Comparison of ENCODE assay signal across 9 cellular contexts in genomic region chr6:31680226-31680840, GRCh38. TPM values are rescaled to one million over a fixed set of nuclear protein-coding genes. Genes with fewer than 3 reads are reported as not detected.
DNase-seq lines count a peak whose midpoint lies in the region; ATAC-seq lines count a peak whose summit lies in the region.
"Had no signal": no experiment of that assay in that cellular context is flagged by ENCODE, and none has a peak within 500 bp of the region (broad histone marks: within the 10 kb centered on the region; RNA-seq: fewer than 3 reads in every experiment).

No MANE protein-coding gene starts in this region.

- no peaks in the 10 kb centered on the region for H3K27me3 Mint-ChIP-seq in activated T-cell treated with anti-CD3 and anti-CD28 coated beads, Interleukin-2, amount 50 U/mL, for 24 hours

- peak overlapping the region; percentile 75 for H3K27ac Mint-ChIP-seq in activated T-cell treated with anti-CD3 and anti-CD28 coated beads, Interleukin-2, amount 50 U/mL, for 24 hours

- no peak overlapping the region for H2BK15ac ChIP-seq in mesenchymal stem cell (ENCODE audit: low read depth, poor library complexity, severe bottlenecking)

- no peak overlapping the region for H3K4ac ChIP-seq in mesenchymal stem cell (ENCODE audit: low read depth in 1 of 2, low read length in 2 of 2)

- peaks cover 15% of the 10 kb centered on the region in 2 experiments for H3K36me3 ChIP-seq in mesenchymal stem cell (ENCODE audit: control insufficient read depth in 1 of 2, insufficient read depth in 2 of 2, low read depth in 1 of 2, low read length in 2 of 2)
- H3K36me3 ChIP-seq in thymus (ENCODE audit: control insufficient read depth, insufficient read depth), result peaks cover 17% of the 10 kb centered on the region

- H2AFZ ChIP-seq in mesenchymal stem cell (ENCODE audit: low read depth, low read length), result peak overlapping the region; percentile 34

- ATAC-seq in HG03159 (IDR thresholded peaks at IDR 0.05; ENCODE audit: unreplicated experiment), result no peak

- H3K4me2 ChIP-seq in mesenchymal stem cell (ENCODE audit: low read length, poor library complexity, severe bottlenecking), result no peak overlapping the region

- DNase-seq in activated T-cell treated with anti-CD3 and anti-CD28 coated beads, Interleukin-2, amount 50 U/mL, for 24 hours, result no peak
- no peak for DNase-seq in activated T-cell treated with anti-CD3 and anti-CD28 coated beads, Interleukin-2, amount 50 U/mL, for 1 hour
- no peak for DNase-seq in mesenchymal stem cell
- DNase-seq in NCI-H1105 treated with DMSO at 0.1 percent for 48 hours (lab: John Stamatoyannopoulos, UW), result no peak
- DNase-seq in Ammon's horn (ENCODE audit: low spot score), result no peak

- H2BK5ac ChIP-seq in mesenchymal stem cell (ENCODE audit: low read depth, low read length, poor library complexity, severe bottlenecking), result no peak overlapping the region

- H3K4me3 Mint-ChIP-seq in activated T-cell treated with anti-CD3 and anti-CD28 coated beads, Interleukin-2, amount 50 U/mL, for 24 hours, result peak overlapping the region; percentile 79

- peak overlapping the region; percentile 81 for H3K9ac ChIP-seq in mesenchymal stem cell (ENCODE audit: low read length)

- peaks cover 13% of the 10 kb centered on the region for H3K36me3 Mint-ChIP-seq in activated T-cell treated with anti-CD3 and anti-CD28 coated beads, Interleukin-2, amount 50 U/mL, for 24 hours (ENCODE audit: low read depth)

- H3K27ac ChIP-seq in angular gyrus (ENCODE audit: low read depth, low read length), result peak overlapping the region; percentile 6
- H3K27ac ChIP-seq in mesenchymal stem cell (ENCODE audit: low read length, poor library complexity, severe bottlenecking), result no peak overlapping the region
- no peak overlapping the region for H3K27ac ChIP-seq in thymus (ENCODE audit: low read depth)
- H3K27ac ChIP-seq: SJSA1 had no signal

- H4K8ac ChIP-seq in mesenchymal stem cell (ENCODE audit: low read length), result peak overlapping the region; percentile 41

- H3K18ac ChIP-seq in mesenchymal stem cell (ENCODE audit: low read depth in 1 of 2, low read length in 2 of 2), result no peak overlapping the region

- peaks cover 20% of the 10 kb centered on the region for H3K4me1 Mint-ChIP-seq in activated T-cell treated with anti-CD3 and anti-CD28 coated beads, Interleukin-2, amount 50 U/mL, for 24 hours (ENCODE audit: low read depth)

- 39% methylated on average over 6 of the region's 6 CpGs for WGBS in mesenchymal stem cell
- WGBS in thymus, result 50% methylated on average over 6 of the region's 6 CpGs

- H3K27me3 ChIP-seq in mesenchymal stem cell (ENCODE audit: control insufficient read depth in 1 of 2, insufficient read depth in 1 of 2, low read length in 2 of 2) (no peaks in the 10 kb centered on the region), thymus (ENCODE audit: control insufficient read depth, insufficient read depth) (no peaks in the 10 kb centered on the region)
- H3K27me3 ChIP-seq: SJSA1 had no signal

- no peak overlapping the region for H4K91ac ChIP-seq in mesenchymal stem cell (ENCODE audit: low read length)

- no peaks in the 10 kb centered on the region for H3K79me1 ChIP-seq in mesenchymal stem cell (replicated peaks; ENCODE audit: low read length, poor library complexity, severe bottlenecking)

- no peak overlapping the region for H2AK5ac ChIP-seq in mesenchymal stem cell (ENCODE audit: low read length, severe bottlenecking)

- no peaks in the 10 kb centered on the region for H3K9me3 ChIP-seq in mesenchymal stem cell (ENCODE audit: control insufficient read depth, low read length)
- H3K9me3 ChIP-seq in thymus (ENCODE audit: control insufficient read depth), result no peaks in the 10 kb centered on the region
- H3K9me3 ChIP-seq: SJSA1 had no signal

- H3K4me1 ChIP-seq in mesenchymal stem cell (ENCODE audit: control insufficient read depth, insufficient read depth, low read depth, low read length) (peaks cover 12% of the 10 kb centered on the region), thymus (ENCODE audit: control insufficient read depth, insufficient read depth, low read length) (peaks cover 2% of the 10 kb centered on the region)

- H3K4me3 ChIP-seq in mesenchymal stem cell (ENCODE audit: insufficient read depth in 1 of 2, low read depth in 1 of 2, low read length in 2 of 2) (no peak overlapping the region), thymus (ENCODE audit: low read length) (peak overlapping the region; percentile 70)

- H3K9me3 Mint-ChIP-seq in activated T-cell treated with anti-CD3 and anti-CD28 coated beads, Interleukin-2, amount 50 U/mL, for 24 hours, result no peaks in the 10 kb centered on the region

- H3K14ac ChIP-seq in mesenchymal stem cell (ENCODE audit: low read length in 2 of 2), result no peak overlapping the region

- H2BK12ac ChIP-seq in mesenchymal stem cell (ENCODE audit: low read length in 2 of 2), result no peak overlapping the region

- H3K23ac ChIP-seq in mesenchymal stem cell (ENCODE audit: low read length in 2 of 2), result no peak overlapping the region

- H2BK120ac ChIP-seq in mesenchymal stem cell (ENCODE audit: low read depth, low read length), result no peak overlapping the region

RNA-seq across cellular contexts. Expression of gene LY6G5C, which starts 0.5 kb away (rescaled TPM):
- polyA plus RNA-seq in mesenchymal stem cell (2013, experiment 1 of 2), result 2.9 TPM
- 2.6 TPM for polyA plus RNA-seq in mesenchymal stem cell (2013, experiment 2 of 2)
- polyA plus RNA-seq in thymus, result 9.1 TPM

RNA-seq across cellular contexts. Expression of gene LY6G5B, which starts 10.6 kb away (rescaled TPM):
- 6.8 TPM for polyA plus RNA-seq in mesenchymal stem cell (2013, experiment 1 of 2)
- 5.5 TPM for polyA plus RNA-seq in mesenchymal stem cell (2013, experiment 2 of 2)
- polyA plus RNA-seq in thymus, result 6.5 TPM

RNA-seq across cellular contexts. Expression of gene CSNK2B, which starts 14.5 kb away (rescaled TPM):
- 256 TPM for polyA plus RNA-seq in mesenchymal stem cell (2013, experiment 1 of 2)
- polyA plus RNA-seq in mesenchymal stem cell (2013, experiment 2 of 2), result 256 TPM
- polyA plus RNA-seq in thymus, result 169 TPM

RNA-seq across cellular contexts. Expression of gene GPANK1, which starts 15.5 kb away (rescaled TPM):
- 26.2 TPM for polyA plus RNA-seq in mesenchymal stem cell (2013, experiment 1 of 2)
- polyA plus RNA-seq in mesenchymal stem cell (2013, experiment 2 of 2), result 26.2 TPM
- 13.8 TPM for polyA plus RNA-seq in thymus

RNA-seq across cellular contexts. Expression of gene C6orf47, which starts 19.8 kb away (rescaled TPM):
- polyA plus RNA-seq in mesenchymal stem cell (2013, experiment 1 of 2), result 11.3 TPM
- 11.4 TPM for polyA plus RNA-seq in mesenchymal stem cell (2013, experiment 2 of 2)
- polyA plus RNA-seq in thymus, result 16.7 TPM
